In genomic region chr12:48856379-48856778, GRCh38 we compare ENCODE assay signal across 29 cellular contexts.
"Had no signal": no experiment of that assay in that cellular context is flagged by ENCODE, and none has a peak within 500 bp of the region (broad histone marks: within the 10 kb centered on the region; RNA-seq: fewer than 3 reads in every experiment).

No MANE protein-coding gene starts in this region.

- FAIRE-seq: urothelium cell line had no signal

- H3K4me3 ChIP-seq: stomach, suprapubic skin, testis, thoracic aorta, thyroid gland, tibial artery, tibial nerve, transverse colon, upper lobe of left lung, upper lobe of right lung, uterus, vagina had no signal

- H3K27ac ChIP-seq: stomach, suprapubic skin, testis, thoracic aorta, thyroid gland, tibial artery, tibial nerve, transverse colon, upper lobe of left lung, upper lobe of right lung, uterus, vagina had no signal

- H3K9me3 ChIP-seq: stomach, suprapubic skin, testis, thoracic aorta, thyroid gland, tibial artery, tibial nerve, transverse colon, upper lobe of left lung, upper lobe of right lung, uterus, vagina had no signal

- H3K27me3 ChIP-seq: stomach, suprapubic skin, testis, thyroid gland, tibial artery, tibial nerve, transverse colon, upper lobe of left lung, upper lobe of right lung, uterus, vagina had no signal

- H3K9me3 Mint-ChIP-seq: stimulated activated effector memory CD8-positive, alpha-beta T cell treated with anti-CD3 and anti-CD28 coated beads, Interleukin-12 subunit alpha, Interleukin-12 subunit beta, amount 100 ng/mL, for 72 hours; stimulated activated memory B cell treated with anti-CD40 and anti-IgM and Interleukin-4, amounts not matched to agents 10 μg/mL and 1 μg/mL and 100 μg/mL, for 72 hours; stimulated activated naive B cell treated with anti-CD40 and anti-IgM and Interleukin-4, amounts not matched to agents 10 μg/mL and 1 μg/mL and 100 μg/mL, for 72 hours; stimulated activated naive CD8-positive, alpha-beta T cell treated with anti-CD3 and anti-CD28 coated beads, Interleukin-15, amount 100 ng/mL, for 72 hours; stimulated activated naive CD8-positive, alpha-beta T cell treated with anti-CD3 and anti-CD28 coated beads, Interleukin-15, Interleukin-2, amounts not matched to agents 100 ng/mL and 50 ng/mL, for 24 hours; type B pancreatic cell had no signal

- DNase-seq: stimulated activated CD4-positive, alpha-beta T cell treated with anti-CD3 and anti-CD28 coated beads, Interleukin-2, amount 100 ng/mL, for 48 hours; stimulated activated CD4-positive, alpha-beta T cell treated with anti-CD3 and anti-CD28 coated beads, Interleukin-4, amount 100 ng/mL, for 1 hour; stimulated activated CD4-positive, alpha-beta T cell treated with anti-CD3 and anti-CD28 coated beads, Interleukin-4, amount 100 ng/mL, for 24 hours; stimulated activated CD4-positive, alpha-beta T cell treated with anti-CD3 and anti-CD28 coated beads, Interleukin-4, amount 100 ng/mL, for 4 hours; stimulated activated CD8-positive, alpha-beta memory T cell treated with anti-CD3 and anti-CD28 coated beads, Interleukin-4, amount 100 ng/mL, for 48 hours; stimulated activated naive B cell treated with anti-CD40 and anti-IgM and Interleukin-4, amounts not matched to agents 10 μg/mL and 1 μg/mL and 100 μg/mL, for 72 hours; stimulated activated naive CD4-positive, alpha-beta T cell; stimulated activated naive CD4-positive, alpha-beta T cell treated with Interleukin-2 at 50 U/mL for 16 hours; stimulated activated naive CD8-positive, alpha-beta T cell treated with anti-CD3 and anti-CD28 coated beads, Interleukin-15, amount 100 ng/mL, for 72 hours; stimulated activated naive CD8-positive, alpha-beta T cell treated with anti-CD3 and anti-CD28 coated beads, Interleukin-15, Interleukin-2, amounts not matched to agents 100 U/mL and 50 U/mL, for 24 hours; stomach; substantia nigra; testis; thyroid gland; tibial artery; transverse colon; trophoblast cell; upper lobe of left lung; upper lobe of right lung; uterus had no signal

- H3K27ac Mint-ChIP-seq: stimulated activated effector memory CD8-positive, alpha-beta T cell treated with anti-CD3 and anti-CD28 coated beads, Interleukin-12 subunit alpha, Interleukin-12 subunit beta, amount 100 ng/mL, for 72 hours; stimulated activated memory B cell treated with anti-CD40 and anti-IgM and Interleukin-4, amounts not matched to agents 10 μg/mL and 1 μg/mL and 100 μg/mL, for 72 hours; stimulated activated naive B cell treated with anti-CD40 and anti-IgM and Interleukin-4, amounts not matched to agents 10 μg/mL and 1 μg/mL and 100 μg/mL, for 72 hours; stimulated activated naive CD8-positive, alpha-beta T cell treated with anti-CD3 and anti-CD28 coated beads, Interleukin-15, amount 100 ng/mL, for 72 hours; stimulated activated naive CD8-positive, alpha-beta T cell treated with anti-CD3 and anti-CD28 coated beads, Interleukin-15, Interleukin-2, amounts not matched to agents 100 ng/mL and 50 ng/mL, for 24 hours; type B pancreatic cell had no signal

- H3K4me3 Mint-ChIP-seq: stimulated activated effector memory CD8-positive, alpha-beta T cell treated with anti-CD3 and anti-CD28 coated beads, Interleukin-12 subunit alpha, Interleukin-12 subunit beta, amount 100 ng/mL, for 72 hours; stimulated activated memory B cell treated with anti-CD40 and anti-IgM and Interleukin-4, amounts not matched to agents 10 μg/mL and 1 μg/mL and 100 μg/mL, for 72 hours; stimulated activated naive B cell treated with anti-CD40 and anti-IgM and Interleukin-4, amounts not matched to agents 10 μg/mL and 1 μg/mL and 100 μg/mL, for 72 hours; stimulated activated naive CD8-positive, alpha-beta T cell treated with anti-CD3 and anti-CD28 coated beads, Interleukin-15, amount 100 ng/mL, for 72 hours; stimulated activated naive CD8-positive, alpha-beta T cell treated with anti-CD3 and anti-CD28 coated beads, Interleukin-15, Interleukin-2, amounts not matched to agents 100 ng/mL and 50 ng/mL, for 24 hours; type B pancreatic cell had no signal

- H3K36me3 Mint-ChIP-seq: type B pancreatic cell had no signal

- H3K36me3 ChIP-seq: suprapubic skin, thoracic aorta, thyroid gland, tibial nerve, transverse colon, upper lobe of right lung, uterus, vagina had no signal

- ATAC-seq: stimulated activated effector memory CD8-positive, alpha-beta T cell treated with anti-CD3 and anti-CD28 coated beads, Interleukin-12 subunit alpha, Interleukin-12 subunit beta, amount 100 ng/mL, for 72 hours; stimulated activated memory B cell treated with anti-CD40 and anti-IgM and Interleukin-4, amounts not matched to agents 10 μg/mL and 1 μg/mL and 100 μg/mL, for 72 hours; stimulated activated naive B cell treated with anti-CD40 and anti-IgM and Interleukin-4, amounts not matched to agents 10 μg/mL and 1 μg/mL and 100 μg/mL, for 72 hours; stimulated activated naive CD8-positive, alpha-beta T cell treated with anti-CD3 and anti-CD28 coated beads, Interleukin-15, amount 100 ng/mL, for 72 hours; stimulated activated naive CD8-positive, alpha-beta T cell treated with anti-CD3 and anti-CD28 coated beads, Interleukin-15, Interleukin-2, amounts not matched to agents 100 U/mL and 50 U/mL, for 24 hours; upper lobe of right lung had no signal

- H3K27me3 Mint-ChIP-seq: stimulated activated memory B cell treated with anti-CD40 and anti-IgM and Interleukin-4, amounts not matched to agents 10 μg/mL and 1 μg/mL and 100 μg/mL, for 72 hours; stimulated activated naive B cell treated with anti-CD40 and anti-IgM and Interleukin-4, amounts not matched to agents 10 μg/mL and 1 μg/mL and 100 μg/mL, for 72 hours; stimulated activated naive CD8-positive, alpha-beta T cell treated with anti-CD3 and anti-CD28 coated beads, Interleukin-15, Interleukin-2, amounts not matched to agents 100 ng/mL and 50 ng/mL, for 24 hours; type B pancreatic cell had no signal

- H3K4me1 ChIP-seq: uterus, vagina had no signal
